ENCODE assay signal across 1 cellular context in the genomic region with DNA sequence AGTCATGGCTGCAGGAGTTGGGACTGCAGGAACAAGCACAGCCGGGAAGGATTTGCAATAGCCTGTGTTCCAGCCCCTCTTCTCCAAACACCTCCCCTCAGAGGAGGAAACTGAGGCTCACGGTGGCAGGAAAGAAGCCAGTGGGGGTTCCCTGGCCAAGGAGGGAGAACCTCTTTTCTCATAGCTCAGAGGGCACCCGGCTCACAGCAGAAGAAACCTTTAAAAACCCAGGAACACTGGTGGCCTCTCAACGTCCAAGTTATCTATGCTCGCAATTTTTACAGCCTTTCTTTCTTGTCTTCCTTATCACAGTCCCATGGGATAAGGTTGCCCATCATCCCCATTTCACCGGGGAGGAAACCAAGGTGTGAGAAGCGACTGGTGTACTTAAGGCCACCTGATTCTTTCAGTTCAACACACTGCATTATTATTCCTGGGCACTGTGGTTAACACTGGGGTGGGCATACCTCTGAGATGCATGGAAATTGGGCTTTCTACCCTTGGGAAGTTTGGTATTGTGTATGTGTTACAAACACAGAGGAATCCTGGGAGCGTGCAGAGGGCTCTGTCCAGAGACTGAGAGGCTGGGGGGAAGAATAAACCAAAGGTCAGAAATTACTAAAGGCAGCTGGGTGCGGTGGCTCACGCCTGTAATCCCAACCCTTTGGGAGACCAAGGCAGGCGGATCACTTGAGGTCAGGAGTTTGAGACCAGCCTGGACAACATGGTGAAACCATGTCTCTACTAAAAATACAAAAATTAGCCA.
TF ChIP-seq lines count a peak whose summit lies in the region.

No MANE protein-coding gene starts in this region.

TF ChIP-seq in endothelial cell of umbilical vein, 7 proteins besides CTCF, POLR2A, EP300 and RAD21:
- TF ChIP-seq EZH2 (IDR thresholded peaks at IDR 0.05; ENCODE audit: borderline replicate concordance, low read depth, low read length, severe bottlenecking) (no peak), POLR2AphosphoS5 (IDR thresholded peaks at IDR 0.05; ENCODE audit: insufficient read depth, low read depth, low read length) (no peak)
